ENCODE assay signal across 8 cellular contexts in the genomic region with DNA sequence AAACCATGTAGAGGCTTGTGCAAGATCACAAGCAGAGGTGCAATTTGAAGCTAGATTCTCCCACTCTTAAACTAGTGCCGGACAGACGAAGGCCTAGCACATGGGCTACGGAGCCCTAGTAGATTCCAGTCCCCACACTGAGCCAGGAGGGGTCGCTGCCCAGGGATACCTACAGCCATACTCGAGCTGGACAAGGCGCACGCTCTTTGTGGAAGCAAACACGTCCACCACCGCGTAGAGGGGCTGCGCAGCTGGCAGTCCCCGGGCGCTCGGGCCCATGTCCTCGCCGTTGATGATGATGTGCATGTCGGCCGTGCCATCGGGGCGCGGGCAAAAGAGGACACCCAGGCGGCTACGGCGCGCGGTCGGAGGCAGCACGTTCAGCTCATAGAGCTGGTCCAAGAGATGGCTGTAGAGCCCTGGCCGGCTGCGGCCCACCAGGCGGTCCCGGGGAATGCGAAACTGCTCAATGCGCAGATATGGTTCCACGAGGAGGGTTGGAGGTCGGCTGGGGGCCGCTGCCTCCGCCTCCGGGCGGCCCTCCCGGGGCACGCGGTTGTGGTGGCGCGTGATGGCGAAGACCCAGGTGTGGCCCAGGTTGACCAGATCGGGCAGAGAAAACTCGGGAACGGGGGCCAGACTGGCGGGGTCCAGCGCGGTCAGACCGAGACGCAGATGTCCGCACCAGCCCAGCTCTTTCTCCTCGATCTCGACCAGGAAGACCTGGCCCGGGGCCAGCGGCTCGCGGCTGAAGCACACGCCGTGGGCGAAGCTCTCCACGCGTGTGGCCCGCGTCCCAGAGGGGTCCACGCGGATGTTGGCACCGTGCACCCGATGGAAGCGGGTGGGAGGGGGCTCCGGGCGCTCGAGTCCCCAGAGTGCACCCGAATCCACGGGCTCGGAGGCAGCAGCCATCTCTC. TPM values are rescaled to one million over a fixed set of nuclear protein-coding genes. Genes with fewer than 3 reads are reported as not detected.
DNase-seq lines count a peak whose midpoint lies in the region; ATAC-seq and TF ChIP-seq lines count a peak whose summit lies in the region.

No MANE protein-coding gene starts in this region.

- peak overlapping the region; percentile 66 for H3K4me3 ChIP-seq in lower leg skin (ENCODE audit: low read depth, poor library complexity, severe bottlenecking)

- TF ChIP-seq CTCF in lower leg skin (IDR thresholded peaks at IDR 0.05) = peak in 1 of 3 donors; percentile 52

- DNase-seq in CD1c-positive myeloid dendritic cell (ENCODE audit: extremely low spot score) (peak; percentile 79), NCI-H128 (lab: John Stamatoyannopoulos, UW; ENCODE audit: unreplicated experiment) (peak; percentile 31), lower leg skin (ENCODE audit: low spot score in 2 of 2) (peak; percentile 78 to 96), NCI-H1436 (lab: John Stamatoyannopoulos, UW) (no peak)
- DNase-seq in activated CD4-positive, alpha-beta T cell treated with anti-CD3 and anti-CD28 coated beads, Interleukin-2, amount 10 ng/mL, durations not matched to agents 7 days and 5 days = peak; percentile 40
- peak; percentile 30 for DNase-seq in effector CD8-positive, alpha-beta T cell (lab: John Stamatoyannopoulos, UW)
- DNase-seq in stimulated activated CD4-positive, alpha-beta T cell treated with anti-CD3 and anti-CD28 coated beads, Interleukin-4, amount 100 ng/mL, for 4 hours = peak; percentile 46 to 47

- H3K4me3 Mint-ChIP-seq in activated CD4-positive, alpha-beta T cell treated with anti-CD3 and anti-CD28 coated beads, Interleukin-2, amount 10 ng/mL, durations not matched to agents 7 days and 5 days = peak overlapping the region; percentile 90

- intact Hi-C loops in lower leg skin (cut with DNase I; ENCODE audit: low total_unique reads) = no loop called here

- WGBS in lower leg skin, 2 donors = 5% methylated on average over 36 to 40 of the region's 79 CpGs

- CTCF ChIA-PET in activated CD4-positive, alpha-beta T cell treated with anti-CD3 and anti-CD28 coated beads, Interleukin-2, amount 10 ng/mL, durations not matched to agents 7 days and 5 days (lab: Charles Lee) = interaction anchor here (0.5 to 2.3 kb wide), 11 partner anchors 8 to 97 kb away, joined by 3 to 9 read pairs (median 4); a partner anchor contains a TSS

- POLR2A ChIA-PET in activated CD4-positive, alpha-beta T cell treated with anti-CD3 and anti-CD28 coated beads, Interleukin-2, amount 10 ng/mL, durations not matched to agents 7 days and 5 days (lab: Charles Lee) = interaction anchor here (0.7 kb wide), 1 partner anchor 43 kb away, joined by 3 read pairs; no protein-coding TSS in a partner anchor

- no peak for TF ChIP-seq POLR2A in lower leg skin (IDR thresholded peaks at IDR 0.05)

- no peaks in the 10 kb centered on the region for H3K27me3 Mint-ChIP-seq in activated CD4-positive, alpha-beta T cell treated with anti-CD3 and anti-CD28 coated beads, Interleukin-2, amount 10 ng/mL, durations not matched to agents 7 days and 5 days

- H3K27ac Mint-ChIP-seq in activated CD4-positive, alpha-beta T cell treated with anti-CD3 and anti-CD28 coated beads, Interleukin-2, amount 10 ng/mL, durations not matched to agents 7 days and 5 days = peak overlapping the region; percentile 91

- peaks cover 40% of the 10 kb centered on the region for H3K4me1 Mint-ChIP-seq in activated CD4-positive, alpha-beta T cell treated with anti-CD3 and anti-CD28 coated beads, Interleukin-2, amount 10 ng/mL, durations not matched to agents 7 days and 5 days

- peak; percentile 8 for ATAC-seq in GM21528 (IDR thresholded peaks at IDR 0.05; ENCODE audit: low FRiP score, unreplicated experiment)

- H3K9me3 Mint-ChIP-seq in activated CD4-positive, alpha-beta T cell treated with anti-CD3 and anti-CD28 coated beads, Interleukin-2, amount 10 ng/mL, durations not matched to agents 7 days and 5 days = no peaks in the 10 kb centered on the region

- H3K36me3 Mint-ChIP-seq in activated CD4-positive, alpha-beta T cell treated with anti-CD3 and anti-CD28 coated beads, Interleukin-2, amount 10 ng/mL, durations not matched to agents 7 days and 5 days (ENCODE audit: low read depth) = peaks cover 13% of the 10 kb centered on the region

RNA-seq across cellular contexts. Expression of a gene that starts 0.7 kb away (rescaled TPM):
- 1 to 10 TPM; 2.6 TPM for total RNA-seq in activated CD4-positive, alpha-beta T cell treated with anti-CD3 and anti-CD28 coated beads, Interleukin-2, amount 10 ng/mL, durations not matched to agents 7 days and 5 days
- total RNA-seq in lower leg skin = 10 to 100 TPM in 2 of 4 donors, 1 to 10 TPM in 2; 6.5 to 12.9 (median 9.5) TPM

RNA-seq across cellular contexts. Expression of a gene that starts 0.8 kb away (rescaled TPM):
- total RNA-seq in activated CD4-positive, alpha-beta T cell treated with anti-CD3 and anti-CD28 coated beads, Interleukin-2, amount 10 ng/mL, durations not matched to agents 7 days and 5 days = 10 to 100 TPM; 64.9 to 76.3 TPM
- 100 to 1,000 TPM in 3 of 4 donors, 10 to 100 TPM in 1; 89.1 to 122 (median 111) TPM for total RNA-seq in lower leg skin

RNA-seq across cellular contexts. Expression of a gene that starts 2.9 kb away (rescaled TPM):
- total RNA-seq in activated CD4-positive, alpha-beta T cell treated with anti-CD3 and anti-CD28 coated beads, Interleukin-2, amount 10 ng/mL, durations not matched to agents 7 days and 5 days = under 1 TPM; 0.56 to 0.84 TPM
- total RNA-seq in lower leg skin = 1 to 10 TPM in 2 of 4 donors, under 1 TPM in 2; 0.59 to 3.6 (median 1.8) TPM

RNA-seq across cellular contexts. Expression of a gene that starts 9.3 kb away (rescaled TPM):
- 10 to 100 TPM in 1 of 2 experiments, 1 to 10 TPM in 1; 9.8 to 11.5 TPM for total RNA-seq in activated CD4-positive, alpha-beta T cell treated with anti-CD3 and anti-CD28 coated beads, Interleukin-2, amount 10 ng/mL, durations not matched to agents 7 days and 5 days
- total RNA-seq in lower leg skin = 10 to 100 TPM; 10.0 to 16.6 (median 13.5) TPM

RNA-seq across cellular contexts. Expression of a gene that starts 21.6 kb away (rescaled TPM):
- total RNA-seq in activated CD4-positive, alpha-beta T cell treated with anti-CD3 and anti-CD28 coated beads, Interleukin-2, amount 10 ng/mL, durations not matched to agents 7 days and 5 days = under 1 TPM; 0.81 to 0.82 TPM
- total RNA-seq in lower leg skin = 100 to 1,000 TPM in 1 of 4 donors, 10 to 100 TPM in 3; 37.4 to 114 (median 83.2) TPM
